ENCODE assay signal across 18 cellular contexts in the genomic region with DNA sequence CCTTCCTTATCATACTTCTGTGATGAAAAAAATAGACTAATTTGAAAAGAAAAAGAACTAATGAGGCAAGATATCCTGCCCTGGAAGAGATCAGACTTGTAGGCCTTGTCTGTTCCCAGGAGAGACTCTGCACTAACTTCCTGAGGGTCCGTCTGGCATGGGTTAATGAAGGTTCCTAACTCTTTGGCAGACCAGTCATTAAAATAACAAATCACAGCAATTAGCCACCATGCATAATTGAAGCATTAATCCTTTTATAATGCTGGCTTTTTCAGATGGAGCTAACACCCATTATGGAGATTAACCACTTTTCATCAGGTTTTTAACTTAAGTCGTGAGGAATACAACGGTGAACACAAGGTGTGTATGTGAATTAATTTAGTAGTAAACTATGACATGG. TPM values are rescaled to one million over a fixed set of nuclear protein-coding genes. Genes with fewer than 3 reads are reported as not detected.
DNase-seq lines count a peak whose midpoint lies in the region; ATAC-seq and TF ChIP-seq lines count a peak whose summit lies in the region.
"Had no signal": no experiment of that assay in that cellular context is flagged by ENCODE, and none has a peak within 500 bp of the region (broad histone marks: within the 10 kb centered on the region; RNA-seq: fewer than 3 reads in every experiment).

No MANE protein-coding gene starts in this region.

- H3K9me3 ChIP-seq in left ventricle myocardium inferior (replicated peaks) (no peaks in the 10 kb centered on the region), heart left ventricle (no peaks in the 10 kb centered on the region), SK-N-MC (ENCODE audit: low read depth, low read length) (no peaks in the 10 kb centered on the region)
- H3K9me3 ChIP-seq: SJCRH30 had no signal

- peaks cover 29% of the 10 kb centered on the region for H3K4me1 ChIP-seq in left ventricle myocardium inferior
- H3K4me1 ChIP-seq in heart left ventricle: peaks cover 0 to 21% (median 5%) of the 10 kb centered on the region in 12 donors
- H3K4me1 ChIP-seq: SJCRH30 had no signal

- H3K4me3 Mint-ChIP-seq in activated CD8-positive, alpha-beta memory T cell treated with anti-CD3 and anti-CD28 coated beads, Interleukin-2, amount 10 ng/mL, durations not matched to agents 7 days and 5 days: no peak overlapping the region

- H3K4me3 ChIP-seq in left ventricle myocardium inferior (no peak overlapping the region), heart left ventricle (no peak overlapping the region), SK-N-MC (no peak overlapping the region)
- H3K4me3 ChIP-seq: SJCRH30 had no signal

- H3K9ac ChIP-seq in SK-N-MC (ENCODE audit: insufficient read length): peak overlapping the region; percentile 34

- peaks cover 11% of the 10 kb centered on the region for H3K36me3 Mint-ChIP-seq in activated CD8-positive, alpha-beta memory T cell treated with anti-CD3 and anti-CD28 coated beads, Interleukin-2, amount 10 ng/mL, durations not matched to agents 7 days and 5 days

- DNase-seq in left ventricle myocardium inferior: no peak
- DNase-seq in heart left ventricle: no peak
- no peak for DNase-seq in SK-N-MC (ENCODE audit: low read depth, low spot score)
- no peak for DNase-seq in 8988T
- no peak for DNase-seq in activated CD8-positive, alpha-beta memory T cell treated with anti-CD3 and anti-CD28 coated beads, Interleukin-2, amount 10 ng/mL, durations not matched to agents 7 days and 5 days
- no peak for DNase-seq in Kasumi-1 (lab: John Stamatoyannopoulos, UW)
- DNase-seq: COR-L47, DMS153, NCI-H1417 treated with DMSO at 0.1 percent for 48 hours, NCI-H2029, NCI-H2171, NCI-H446, PC-3, SJCRH30, SW 1271 had no signal

- peak overlapping the region; percentile 43 for H3K27ac ChIP-seq in left ventricle myocardium inferior (replicated peaks)
- H3K27ac ChIP-seq in heart left ventricle: peak overlapping the region in 3 of 12 donors; percentile 7 to 37 (median 21)
- H3K27ac ChIP-seq in SK-N-MC: peak overlapping the region; percentile 88
- H3K27ac ChIP-seq: C4-2B, HL-60, SJCRH30 had no signal

- intact Hi-C loops in left ventricle myocardium inferior (cut with micrococcal nuclease) (no loop called here), heart left ventricle (cut with DNase I) (no loop called here)

- no peaks in the 10 kb centered on the region for H3K9me3 Mint-ChIP-seq in activated CD8-positive, alpha-beta memory T cell treated with anti-CD3 and anti-CD28 coated beads, Interleukin-2, amount 10 ng/mL, durations not matched to agents 7 days and 5 days (ENCODE audit: low read depth)

- H3K36me3 ChIP-seq in left ventricle myocardium inferior: peaks cover 29% of the 10 kb centered on the region
- peaks cover 0 to 31% (median 16%) of the 10 kb centered on the region in 9 donors for H3K36me3 ChIP-seq in heart left ventricle
- peaks cover 18% of the 10 kb centered on the region for H3K36me3 ChIP-seq in SK-N-MC (ENCODE audit: insufficient read depth, low read length)

- TF ChIP-seq POLR2A in heart left ventricle (IDR thresholded peaks at IDR 0.05): no peak

- no peak for ATAC-seq in heart left ventricle
- no peak for ATAC-seq in activated CD8-positive, alpha-beta memory T cell treated with anti-CD3 and anti-CD28 coated beads, Interleukin-2, amount 10 ng/mL, durations not matched to agents 7 days and 5 days
- ATAC-seq: PC-3 had no signal

- H3K27me3 ChIP-seq in left ventricle myocardium inferior (ENCODE audit: low read depth) (no peaks in the 10 kb centered on the region), heart left ventricle (no peaks in the 10 kb centered on the region)
- H3K27me3 ChIP-seq: SJCRH30 had no signal

- H3K27ac Mint-ChIP-seq in activated CD8-positive, alpha-beta memory T cell treated with anti-CD3 and anti-CD28 coated beads, Interleukin-2, amount 10 ng/mL, durations not matched to agents 7 days and 5 days: no peak overlapping the region

- TF ChIP-seq CTCF in left ventricle myocardium inferior (IDR thresholded peaks at IDR 0.05; ENCODE audit: borderline replicate concordance) (no peak), heart left ventricle (IDR thresholded peaks at IDR 0.05) (no peak)

- no peaks in the 10 kb centered on the region for H3K27me3 Mint-ChIP-seq in activated CD8-positive, alpha-beta memory T cell treated with anti-CD3 and anti-CD28 coated beads, Interleukin-2, amount 10 ng/mL, durations not matched to agents 7 days and 5 days

- WGBS in heart left ventricle, 4 donors: 50 to 58% (median 54%) methylated on average over 3 of the region's 3 CpGs

- H3K4me1 Mint-ChIP-seq in activated CD8-positive, alpha-beta memory T cell treated with anti-CD3 and anti-CD28 coated beads, Interleukin-2, amount 10 ng/mL, durations not matched to agents 7 days and 5 days: peaks cover 11% of the 10 kb centered on the region

- CTCF ChIA-PET in activated CD8-positive, alpha-beta memory T cell treated with anti-CD3 and anti-CD28 coated beads, Interleukin-2, amount 10 ng/mL, durations not matched to agents 7 days and 5 days (lab: Charles Lee): interaction anchor here (1.0 to 2.3 kb wide), 4 partner anchors 14 to 830 kb away, joined by 3 to 8 read pairs (median 4); no protein-coding TSS in a partner anchor

RNA-seq across cellular contexts. Expression of a gene that starts 10.4 kb away (rescaled TPM):
- total RNA-seq in left ventricle myocardium inferior: 54.7 TPM
- 10 to 100 TPM; 17.6 to 70.8 (median 50.1) TPM for total RNA-seq in heart left ventricle
- 10 to 100 TPM; 21.9 to 81.9 TPM for polyA plus RNA-seq in heart left ventricle
- 10 to 100 TPM; 19.2 to 33.7 TPM for total RNA-seq in activated CD8-positive, alpha-beta memory T cell treated with anti-CD3 and anti-CD28 coated beads, Interleukin-2, amount 10 ng/mL, durations not matched to agents 7 days and 5 days

RNA-seq across cellular contexts. Expression of a gene that starts 33.1 kb away (rescaled TPM):
- total RNA-seq in left ventricle myocardium inferior: not detected
- not detected for total RNA-seq in heart left ventricle
- polyA plus RNA-seq in heart left ventricle: not detected
- total RNA-seq in activated CD8-positive, alpha-beta memory T cell treated with anti-CD3 and anti-CD28 coated beads, Interleukin-2, amount 10 ng/mL, durations not matched to agents 7 days and 5 days: not detected
- total RNA-seq: A172, PC-3 had no signal

RNA-seq across cellular contexts. Expression of a gene that starts 34.2 kb away (rescaled TPM):
- total RNA-seq in left ventricle myocardium inferior (not detected), heart left ventricle (not detected)
- not detected for polyA plus RNA-seq in heart left ventricle
- not detected for total RNA-seq in activated CD8-positive, alpha-beta memory T cell treated with anti-CD3 and anti-CD28 coated beads, Interleukin-2, amount 10 ng/mL, durations not matched to agents 7 days and 5 days
- total RNA-seq: A172, PC-3, SJCRH30 had no signal

RNA-seq across cellular contexts. Expression of a gene that starts 50.5 kb away (rescaled TPM):
- total RNA-seq in left ventricle myocardium inferior (not detected), heart left ventricle (not detected)
- not detected for polyA plus RNA-seq in heart left ventricle
- not detected for total RNA-seq in activated CD8-positive, alpha-beta memory T cell treated with anti-CD3 and anti-CD28 coated beads, Interleukin-2, amount 10 ng/mL, durations not matched to agents 7 days and 5 days
- total RNA-seq: A172, PC-3, SJCRH30 had no signal

RNA-seq across cellular contexts. Expression of a gene that starts 52.2 kb away (rescaled TPM):
- total RNA-seq in left ventricle myocardium inferior: not detected
- total RNA-seq in heart left ventricle: not detected
- under 1 TPM in 1 of 2 donors, not detected in 1; 0.12 TPM for polyA plus RNA-seq in heart left ventricle
- not detected for total RNA-seq in activated CD8-positive, alpha-beta memory T cell treated with anti-CD3 and anti-CD28 coated beads, Interleukin-2, amount 10 ng/mL, durations not matched to agents 7 days and 5 days
- total RNA-seq: A172 had no signal
